ENCODE assay signal across 1 cellular context in the genomic region with DNA sequence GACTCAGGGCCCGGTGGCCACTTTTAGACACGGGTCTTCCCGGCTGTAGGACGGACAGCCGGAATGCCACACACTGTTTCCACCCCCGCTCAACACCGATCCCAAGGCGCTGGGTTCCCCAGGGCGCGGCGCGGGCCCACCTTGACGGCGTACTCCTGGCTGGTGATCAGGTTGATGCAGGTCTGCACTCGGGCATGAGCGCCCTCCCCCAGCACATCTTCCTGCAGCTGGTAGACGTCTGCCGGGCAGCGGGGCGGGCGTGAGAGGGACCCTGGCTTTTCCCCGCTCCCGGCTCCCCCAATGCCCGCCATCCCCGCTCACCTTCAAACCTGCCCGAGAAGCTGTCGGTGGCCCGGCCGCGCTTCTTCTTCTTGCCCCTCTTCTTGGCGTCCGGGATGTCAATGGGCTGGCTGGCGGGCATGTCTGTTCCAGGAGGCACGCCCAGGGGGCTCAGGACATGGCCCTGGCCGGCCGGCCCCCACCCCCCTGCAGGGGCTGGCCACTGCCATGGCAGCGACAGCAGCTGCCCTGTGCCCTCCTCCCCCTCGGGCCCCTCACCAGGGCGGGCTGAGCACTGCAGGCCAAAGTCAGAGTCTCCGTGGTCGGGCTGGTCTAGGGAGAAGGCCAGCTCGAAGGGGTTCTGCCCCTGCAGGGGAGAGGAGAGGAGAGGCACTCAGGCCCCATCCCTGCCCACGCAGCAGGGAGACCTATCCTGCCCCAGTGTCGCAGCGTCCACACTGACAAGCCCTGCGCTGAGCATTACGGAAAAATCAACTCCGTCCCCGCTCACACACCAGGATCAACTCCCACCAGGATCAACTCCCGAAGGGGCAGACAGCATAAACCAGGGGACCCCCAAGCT.
TF ChIP-seq lines count a peak whose summit lies in the region.

No MANE protein-coding gene starts in this region.

TF ChIP-seq in GM23338, 12 proteins besides CTCF, POLR2A, EP300 and RAD21 (continued from another document):
- TF ChIP-seq, protein P1, sequence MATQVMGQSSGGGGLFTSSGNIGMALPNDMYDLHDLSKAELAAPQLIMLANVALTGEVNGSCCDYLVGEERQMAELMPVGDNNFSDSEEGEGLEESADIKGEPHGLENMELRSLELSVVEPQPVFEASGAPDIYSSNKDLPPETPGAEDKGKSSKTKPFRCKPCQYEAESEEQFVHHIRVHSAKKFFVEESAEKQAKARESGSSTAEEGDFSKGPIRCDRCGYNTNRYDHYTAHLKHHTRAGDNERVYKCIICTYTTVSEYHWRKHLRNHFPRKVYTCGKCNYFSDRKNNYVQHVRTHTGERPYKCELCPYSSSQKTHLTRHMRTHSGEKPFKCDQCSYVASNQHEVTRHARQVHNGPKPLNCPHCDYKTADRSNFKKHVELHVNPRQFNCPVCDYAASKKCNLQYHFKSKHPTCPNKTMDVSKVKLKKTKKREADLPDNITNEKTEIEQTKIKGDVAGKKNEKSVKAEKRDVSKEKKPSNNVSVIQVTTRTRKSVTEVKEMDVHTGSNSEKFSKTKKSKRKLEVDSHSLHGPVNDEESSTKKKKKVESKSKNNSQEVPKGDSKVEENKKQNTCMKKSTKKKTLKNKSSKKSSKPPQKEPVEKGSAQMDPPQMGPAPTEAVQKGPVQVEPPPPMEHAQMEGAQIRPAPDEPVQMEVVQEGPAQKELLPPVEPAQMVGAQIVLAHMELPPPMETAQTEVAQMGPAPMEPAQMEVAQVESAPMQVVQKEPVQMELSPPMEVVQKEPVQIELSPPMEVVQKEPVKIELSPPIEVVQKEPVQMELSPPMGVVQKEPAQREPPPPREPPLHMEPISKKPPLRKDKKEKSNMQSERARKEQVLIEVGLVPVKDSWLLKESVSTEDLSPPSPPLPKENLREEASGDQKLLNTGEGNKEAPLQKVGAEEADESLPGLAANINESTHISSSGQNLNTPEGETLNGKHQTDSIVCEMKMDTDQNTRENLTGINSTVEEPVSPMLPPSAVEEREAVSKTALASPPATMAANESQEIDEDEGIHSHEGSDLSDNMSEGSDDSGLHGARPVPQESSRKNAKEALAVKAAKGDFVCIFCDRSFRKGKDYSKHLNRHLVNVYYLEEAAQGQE (IDR thresholded peaks at IDR 0.05; ENCODE audit: unreplicated experiment) = no peak
- no peak for TF ChIP-seq POLR2AphosphoS5 (IDR thresholded peaks at IDR 0.05; ENCODE audit: low read depth)
- TF ChIP-seq STAT1 (IDR thresholded peaks at IDR 0.05; ENCODE audit: unreplicated experiment) = no peak
- TF ChIP-seq, protein P2, sequence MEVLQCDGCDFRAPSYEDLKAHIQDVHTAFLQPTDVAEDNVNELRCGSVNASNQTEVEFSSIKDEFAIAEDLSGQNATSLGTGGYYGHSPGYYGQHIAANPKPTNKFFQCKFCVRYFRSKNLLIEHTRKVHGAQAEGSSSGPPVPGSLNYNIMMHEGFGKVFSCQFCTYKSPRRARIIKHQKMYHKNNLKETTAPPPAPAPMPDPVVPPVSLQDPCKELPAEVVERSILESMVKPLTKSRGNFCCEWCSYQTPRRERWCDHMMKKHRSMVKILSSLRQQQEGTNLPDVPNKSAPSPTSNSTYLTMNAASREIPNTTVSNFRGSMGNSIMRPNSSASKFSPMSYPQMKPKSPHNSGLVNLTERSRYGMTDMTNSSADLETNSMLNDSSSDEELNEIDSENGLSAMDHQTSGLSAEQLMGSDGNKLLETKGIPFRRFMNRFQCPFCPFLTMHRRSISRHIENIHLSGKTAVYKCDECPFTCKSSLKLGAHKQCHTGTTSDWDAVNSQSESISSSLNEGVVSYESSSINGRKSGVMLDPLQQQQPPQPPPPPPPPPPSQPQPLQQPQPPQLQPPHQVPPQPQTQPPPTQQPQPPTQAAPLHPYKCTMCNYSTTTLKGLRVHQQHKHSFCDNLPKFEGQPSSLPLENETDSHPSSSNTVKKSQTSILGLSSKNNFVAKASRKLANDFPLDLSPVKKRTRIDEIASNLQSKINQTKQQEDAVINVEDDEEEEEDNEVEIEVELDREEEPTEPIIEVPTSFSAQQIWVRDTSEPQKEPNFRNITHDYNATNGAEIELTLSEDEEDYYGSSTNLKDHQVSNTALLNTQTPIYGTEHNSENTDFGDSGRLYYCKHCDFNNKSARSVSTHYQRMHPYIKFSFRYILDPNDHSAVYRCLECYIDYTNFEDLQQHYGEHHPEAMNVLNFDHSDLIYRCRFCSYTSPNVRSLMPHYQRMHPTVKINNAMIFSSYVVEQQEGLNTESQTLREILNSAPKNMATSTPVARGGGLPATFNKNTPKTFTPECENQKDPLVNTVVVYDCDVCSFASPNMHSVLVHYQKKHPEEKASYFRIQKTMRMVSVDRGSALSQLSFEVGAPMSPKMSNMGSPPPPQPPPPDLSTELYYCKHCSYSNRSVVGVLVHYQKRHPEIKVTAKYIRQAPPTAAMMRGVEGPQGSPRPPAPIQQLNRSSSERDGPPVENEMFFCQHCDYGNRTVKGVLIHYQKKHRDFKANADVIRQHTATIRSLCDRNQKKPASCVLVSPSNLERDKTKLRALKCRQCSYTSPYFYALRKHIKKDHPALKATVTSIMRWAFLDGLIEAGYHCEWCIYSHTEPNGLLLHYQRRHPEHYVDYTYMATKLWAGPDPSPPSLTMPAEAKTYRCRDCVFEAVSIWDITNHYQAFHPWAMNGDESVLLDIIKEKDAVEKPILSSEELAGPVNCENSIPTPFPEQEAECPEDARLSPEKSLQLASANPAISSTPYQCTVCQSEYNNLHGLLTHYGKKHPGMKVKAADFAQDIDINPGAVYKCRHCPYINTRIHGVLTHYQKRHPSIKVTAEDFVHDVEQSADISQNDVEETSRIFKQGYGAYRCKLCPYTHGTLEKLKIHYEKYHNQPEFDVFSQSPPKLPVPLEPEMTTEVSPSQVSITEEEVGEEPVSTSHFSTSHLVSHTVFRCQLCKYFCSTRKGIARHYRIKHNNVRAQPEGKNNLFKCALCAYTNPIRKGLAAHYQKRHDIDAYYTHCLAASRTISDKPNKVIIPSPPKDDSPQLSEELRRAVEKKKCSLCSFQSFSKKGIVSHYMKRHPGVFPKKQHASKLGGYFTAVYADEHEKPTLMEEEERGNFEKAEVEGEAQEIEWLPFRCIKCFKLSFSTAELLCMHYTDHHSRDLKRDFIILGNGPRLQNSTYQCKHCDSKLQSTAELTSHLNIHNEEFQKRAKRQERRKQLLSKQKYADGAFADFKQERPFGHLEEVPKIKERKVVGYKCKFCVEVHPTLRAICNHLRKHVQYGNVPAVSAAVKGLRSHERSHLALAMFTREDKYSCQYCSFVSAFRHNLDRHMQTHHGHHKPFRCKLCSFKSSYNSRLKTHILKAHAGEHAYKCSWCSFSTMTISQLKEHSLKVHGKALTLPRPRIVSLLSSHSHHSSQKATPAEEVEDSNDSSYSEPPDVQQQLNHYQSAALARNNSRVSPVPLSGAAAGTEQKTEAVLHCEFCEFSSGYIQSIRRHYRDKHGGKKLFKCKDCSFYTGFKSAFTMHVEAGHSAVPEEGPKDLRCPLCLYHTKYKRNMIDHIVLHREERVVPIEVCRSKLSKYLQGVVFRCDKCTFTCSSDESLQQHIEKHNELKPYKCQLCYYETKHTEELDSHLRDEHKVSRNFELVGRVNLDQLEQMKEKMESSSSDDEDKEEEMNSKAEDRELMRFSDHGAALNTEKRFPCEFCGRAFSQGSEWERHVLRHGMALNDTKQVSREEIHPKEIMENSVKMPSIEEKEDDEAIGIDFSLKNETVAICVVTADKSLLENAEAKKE (CRISPR knock-in tag; IDR thresholded peaks at IDR 0.05) = no peak
- TF ChIP-seq CREB1 (CRISPR knock-in tag; IDR thresholded peaks at IDR 0.05; ENCODE audit: low read depth) = no peak
- no peak for TF ChIP-seq ZNF331 (CRISPR knock-in tag; IDR thresholded peaks at IDR 0.05; ENCODE audit: low read depth)
- TF ChIP-seq NANOG (IDR thresholded peaks at IDR 0.05; ENCODE audit: borderline replicate concordance) = no peak
